In genomic region chr9:35295369-35296036, GRCh38 we compare ENCODE assay signal across 32 cellular contexts.
"Had no signal": no experiment of that assay in that cellular context is flagged by ENCODE, and none has a peak within 500 bp of the region (broad histone marks: within the 10 kb centered on the region; RNA-seq: fewer than 3 reads in every experiment).

No MANE protein-coding gene starts in this region.

- H3K36me3 ChIP-seq: WERI-Rb-1 had no signal

- H3K4me1 Mint-ChIP-seq: activated B cell treated with CpG ODN at 0.5 μM for 24 hours, T-cell had no signal

- H3K27ac Mint-ChIP-seq: activated B cell treated with CpG ODN at 0.5 μM for 24 hours; activated CD8-positive, alpha-beta T cell treated with anti-CD3 and anti-CD28 coated beads for 36 hours; activated naive CD8-positive, alpha-beta T cell; activated T-helper 17 cell treated with anti-CD3 and anti-CD28 coated beads, Interleukin-2, amount 50 U/mL, for 72 hours; effector memory CD8-positive, alpha-beta T cell; T-cell; T-helper 1 cell treated with Interleukin-12 subunit alpha and Interleukin-12 subunit beta and Interleukin-4 antibody, amounts not matched to agents 30 μg/mL and 1 μg/mL, for 36 hours had no signal

- H3K9me3 Mint-ChIP-seq: activated B cell treated with CpG ODN at 0.5 μM for 24 hours; activated CD8-positive, alpha-beta T cell treated with anti-CD3 and anti-CD28 coated beads for 36 hours; activated T-cell treated with anti-CD3 and anti-CD28 coated beads, Interleukin-2, amount 50 U/mL, for 4 hours; activated T-helper 17 cell treated with anti-CD3 and anti-CD28 coated beads, Interleukin-2, amount 50 U/mL, for 72 hours; effector memory CD8-positive, alpha-beta T cell; T-cell; T-helper 1 cell treated with Interleukin-12 subunit alpha and Interleukin-12 subunit beta and Interleukin-4 antibody, amounts not matched to agents 30 μg/mL and 1 μg/mL, for 36 hours had no signal

- H3K4me1 ChIP-seq: esophagus muscularis mucosa, foreskin keratinocyte had no signal

- FAIRE-seq: astrocyte, colon had no signal

- H3K36me3 Mint-ChIP-seq: activated naive CD8-positive, alpha-beta T cell; T-cell had no signal

- H3K4me3 ChIP-seq: esophagus muscularis mucosa, gastroesophageal sphincter had no signal

- H3K27me3 ChIP-seq: esophagus muscularis mucosa, foreskin keratinocyte, gastroesophageal sphincter had no signal

- H3K4me3 Mint-ChIP-seq: activated B cell treated with CpG ODN at 0.5 μM for 24 hours; activated CD8-positive, alpha-beta T cell treated with anti-CD3 and anti-CD28 coated beads for 36 hours; activated naive CD8-positive, alpha-beta T cell; activated T-cell treated with anti-CD3 and anti-CD28 coated beads, Interleukin-2, amount 50 U/mL, for 4 hours; activated T-helper 17 cell treated with anti-CD3 and anti-CD28 coated beads, Interleukin-2, amount 50 U/mL, for 72 hours; effector memory CD8-positive, alpha-beta T cell; T-cell; T-helper 1 cell treated with Interleukin-12 subunit alpha and Interleukin-12 subunit beta and Interleukin-4 antibody, amounts not matched to agents 30 μg/mL and 1 μg/mL, for 36 hours had no signal

- H3K9me3 ChIP-seq: esophagus muscularis mucosa, gastroesophageal sphincter had no signal

- H3K27ac ChIP-seq: esophagus muscularis mucosa, foreskin keratinocyte, gastroesophageal sphincter, WERI-Rb-1 had no signal

- DNase-seq: activated B cell treated with CpG ODN at 0.5 μM for 24 hours; activated CD4-positive, alpha-beta T cell treated with anti-CD3 and anti-CD28 coated beads for 48 hours; activated CD4-positive, alpha-beta T cell treated with anti-CD3 and anti-CD28 coated beads, Interleukin-2, amount 50 U/mL, for 1 hour; activated CD4-positive, alpha-beta T cell treated with anti-CD3 and anti-CD28 coated beads, Interleukin-2, amount 50 U/mL, for 48 hours; activated CD8-positive, alpha-beta memory T cell treated with anti-CD3 and anti-CD28 coated beads for 24 hours; activated CD8-positive, alpha-beta T cell treated with anti-CD3 and anti-CD28 coated beads for 36 hours; activated effector memory CD4-positive, alpha-beta T cell treated with Interleukin-2 at 50 U/mL for 16 hours; activated gamma-delta T cell treated with Interleukin-2 at 50 U/mL for 16 hours; activated naive CD4-positive, alpha-beta T cell treated with anti-CD3 and anti-CD28 coated beads, Interleukin-2, amount 50 U/mL, for 16 hours; activated naive CD4-positive, alpha-beta T cell treated with Interleukin-2 at 50 U/mL for 16 hours; activated T-cell treated with anti-CD3 and anti-CD28 coated beads, Interleukin-2, amount 50 U/mL, for 4 hours; amniotic stem cell; anterior cingulate cortex; caudate nucleus; cortex of kidney; dermis blood vessel endothelial cell; effector CD4-positive, alpha-beta T cell; effector memory CD8-positive, alpha-beta T cell; erythroblast; foreskin keratinocyte; SW 1271; T-cell; T1000; WERI-Rb-1 had no signal

- ATAC-seq: activated CD4-positive, CD25-positive, alpha-beta regulatory T cell treated with anti-CD3 and anti-CD28 coated beads, Interleukin-2, amount 50 U/mL, for 24 hours; activated CD8-positive, alpha-beta T cell treated with anti-CD3 and anti-CD28 coated beads for 36 hours; activated T-cell treated with anti-CD3 and anti-CD28 coated beads, Interleukin-2, amount 50 U/mL, for 4 hours; activated T-helper 17 cell treated with anti-CD3 and anti-CD28 coated beads, Interleukin-2, amount 50 U/mL, for 72 hours; effector memory CD8-positive, alpha-beta T cell; foreskin keratinocyte; gastroesophageal sphincter; T-cell had no signal
